31 cellular contexts compared by ENCODE assay signal in genomic region chr3:62749657-62750056, GRCh38.
"Had no signal": no experiment of that assay in that cellular context is flagged by ENCODE, and none has a peak within 500 bp of the region (broad histone marks: within the 10 kb centered on the region; RNA-seq: fewer than 3 reads in every experiment).

No MANE protein-coding gene starts in this region.

- DNase-seq: activated CD4-positive, alpha-beta memory T cell treated with anti-CD3 and anti-CD28 coated beads, Interleukin-2, amount 10 ng/mL, durations not matched to agents 7 days and 5 days; activated CD4-positive, alpha-beta T cell treated with anti-CD3 and anti-CD28 coated beads for 1 hour; activated CD4-positive, alpha-beta T cell treated with anti-CD3 and anti-CD28 coated beads for 4 hours; activated CD4-positive, alpha-beta T cell treated with anti-CD3 and anti-CD28 coated beads, Interleukin-2, amount 10 ng/mL, durations not matched to agents 7 days and 5 days; activated CD4-positive, alpha-beta T cell treated with anti-CD3 and anti-CD28 coated beads, Interleukin-2, amount 50 U/mL, for 4 hours; activated CD8-positive, alpha-beta memory T cell treated with anti-CD3 and anti-CD28 coated beads, Interleukin-2, amount 50 U/mL, for 48 hours; activated effector memory CD4-positive, alpha-beta T cell treated with Interleukin-2 at 50 U/mL for 16 hours; activated naive CD4-positive, alpha-beta T cell treated with anti-CD3 and anti-CD28 coated beads for 36 hours; activated naive CD8-positive, alpha-beta T cell treated with anti-CD3 and anti-CD28 coated beads for 36 hours; activated naive CD8-positive, alpha-beta T cell treated with anti-CD3 and anti-CD28 coated beads, Interleukin-2, amount 50 U/mL, for 24 hours; activated T-cell treated with anti-CD3 and anti-CD28 coated beads for 4 hours; activated T-cell treated with anti-CD3 and anti-CD28 coated beads, Interleukin-2, amount 50 U/mL, for 24 hours; activated T-cell treated with anti-CD3 and anti-CD28 coated beads, Interleukin-2, amount 50 U/mL, for 72 hours; adrenal gland; amygdala; aorta; body of pancreas; central memory CD4-positive, alpha-beta T cell; cerebellar nuclear complex; colonic mucosa; effector CD8-positive, alpha-beta T cell; esophagus squamous epithelium; foreskin melanocyte; heart right ventricle; T-helper 2 cell had no signal

- H3K27me3 ChIP-seq: body of pancreas, cardiac muscle cell, colonic mucosa, esophagus squamous epithelium, gastroesophageal sphincter, heart right ventricle had no signal

- ATAC-seq: activated naive CD8-positive, alpha-beta T cell treated with anti-CD3 and anti-CD28 coated beads, Interleukin-2, amount 50 U/mL, for 24 hours; activated T-cell treated with anti-CD3 and anti-CD28 coated beads, Interleukin-2, amount 50 U/mL, for 72 hours; body of pancreas; gastroesophageal sphincter; WTC11 had no signal

- H3K9me3 ChIP-seq: adrenal gland, body of pancreas, colonic mucosa, esophagus squamous epithelium, gastroesophageal sphincter, heart right ventricle had no signal

- H3K36me3 ChIP-seq: adrenal gland, colonic mucosa, esophagus squamous epithelium, gastroesophageal sphincter, heart right ventricle had no signal

- H3K4me3 ChIP-seq: adrenal gland, body of pancreas, cardiac muscle cell, colonic mucosa, esophagus squamous epithelium, gastroesophageal sphincter, heart right ventricle had no signal

- FAIRE-seq: endometrium, endothelial cell of umbilical vein had no signal

- H3K27ac ChIP-seq: body of pancreas, cardiac muscle cell, colonic mucosa, epithelial cell of prostate, esophagus squamous epithelium, gastroesophageal sphincter, heart right ventricle had no signal

- H3K4me1 ChIP-seq: adrenal gland, colonic mucosa, esophagus squamous epithelium, gastroesophageal sphincter had no signal
